In the genomic region with DNA sequence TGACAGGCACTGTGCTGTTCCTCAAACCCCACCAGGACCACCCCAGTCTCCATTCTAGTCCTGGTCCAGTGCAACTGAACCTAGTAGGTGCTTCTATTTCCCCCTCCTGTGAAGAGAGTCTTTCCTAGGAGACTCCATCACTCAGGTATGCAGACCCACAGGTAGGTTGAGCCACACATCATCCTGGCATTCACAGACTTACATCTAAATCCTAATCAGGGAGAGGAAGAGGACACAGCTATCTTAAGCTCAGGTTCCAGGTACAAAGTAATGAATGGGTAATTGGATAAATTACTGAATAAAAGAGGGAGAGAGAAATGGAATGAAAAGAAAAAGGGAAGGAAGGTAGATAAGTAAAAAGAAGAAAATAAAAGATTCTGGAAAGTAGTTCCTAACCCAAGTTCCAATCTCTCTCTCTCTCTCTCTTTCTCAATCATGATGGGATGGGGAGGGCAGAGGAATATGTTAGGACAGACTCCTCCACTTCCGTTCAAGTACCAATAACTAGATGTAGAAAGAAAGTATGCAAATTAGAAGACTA, we compare ENCODE assay signal across 10 cellular contexts.
DNase-seq lines count a peak whose midpoint lies in the region; ATAC-seq and TF ChIP-seq lines count a peak whose summit lies in the region.
"Had no signal": no experiment of that assay in that cellular context is flagged by ENCODE, and none has a peak within 500 bp of the region (broad histone marks: within the 10 kb centered on the region; RNA-seq: fewer than 3 reads in every experiment).

No MANE protein-coding gene starts in this region.

- H3K9me3 ChIP-seq in left lung: no peaks in the 10 kb centered on the region
- H3K9me3 ChIP-seq: ovary had no signal

- peaks cover 26 to 86% of the 10 kb centered on the region in 2 donors for H3K4me1 ChIP-seq in left lung

- H3K36me3 Mint-ChIP-seq in activated CD8-positive, alpha-beta memory T cell treated with anti-CD3 and anti-CD28 coated beads, Interleukin-2, amount 10 ng/mL, durations not matched to agents 7 days and 5 days: peaks cover 4% of the 10 kb centered on the region
- H3K36me3 Mint-ChIP-seq in activated T-helper 2 cell treated with anti-CD3 and anti-CD28 coated beads, Interferon-gamma antibody, Interleukin-2, Interleukin-4, amounts not matched to agents 10 μg/mL and 5 μg/mL and 100 μg/mL, durations not matched to agents 14 hours and 24 hours and 36 hours (ENCODE audit: low read depth): no peaks in the 10 kb centered on the region
- no peaks in the 10 kb centered on the region for H3K36me3 Mint-ChIP-seq in effector memory CD8-positive, alpha-beta T cell (ENCODE audit: insufficient read depth)

- H3K27ac ChIP-seq in left lung (peak overlapping the region; percentile 34 to 95), substantia nigra (ENCODE audit: low read depth, low read length, poor library complexity, severe bottlenecking) (peak overlapping the region; percentile 40)
- H3K27ac ChIP-seq: ovary had no signal

- H3K27me3 Mint-ChIP-seq in activated CD8-positive, alpha-beta memory T cell treated with anti-CD3 and anti-CD28 coated beads, Interleukin-2, amount 10 ng/mL, durations not matched to agents 7 days and 5 days: no peaks in the 10 kb centered on the region
- no peaks in the 10 kb centered on the region for H3K27me3 Mint-ChIP-seq in activated T-helper 2 cell treated with anti-CD3 and anti-CD28 coated beads, Interferon-gamma antibody, Interleukin-2, Interleukin-4, amounts not matched to agents 10 μg/mL and 5 μg/mL and 100 μg/mL, durations not matched to agents 14 hours and 24 hours and 36 hours (ENCODE audit: low read depth)
- H3K27me3 Mint-ChIP-seq in effector memory CD8-positive, alpha-beta T cell: peaks cover 14 to 44% of the 10 kb centered on the region in 2 donors

- intact Hi-C loops in activated T-helper 2 cell treated with anti-CD3 and anti-CD28 coated beads, Interferon-gamma antibody, Interleukin-2, Interleukin-4, amounts not matched to agents 10 μg/mL and 5 μg/mL and 100 μg/mL, durations not matched to agents 14 hours and 24 hours and 36 hours (cut with micrococcal nuclease): loop anchor here (1.0 to 5.0 kb wide), 10 partner anchors 18 to 617 kb away; no protein-coding TSS in a partner anchor
- intact Hi-C loops in left lung (cut with DNase I): no loop called here

- H3K9me3 Mint-ChIP-seq in activated CD8-positive, alpha-beta memory T cell treated with anti-CD3 and anti-CD28 coated beads, Interleukin-2, amount 10 ng/mL, durations not matched to agents 7 days and 5 days (ENCODE audit: low read depth): no peaks in the 10 kb centered on the region
- H3K9me3 Mint-ChIP-seq in activated T-helper 2 cell treated with anti-CD3 and anti-CD28 coated beads, Interferon-gamma antibody, Interleukin-2, Interleukin-4, amounts not matched to agents 10 μg/mL and 5 μg/mL and 100 μg/mL, durations not matched to agents 14 hours and 24 hours and 36 hours: no peaks in the 10 kb centered on the region
- no peaks in the 10 kb centered on the region for H3K9me3 Mint-ChIP-seq in effector memory CD8-positive, alpha-beta T cell

- H3K36me3 ChIP-seq in left lung: no peaks in the 10 kb centered on the region
- H3K36me3 ChIP-seq: ovary had no signal

- no peak overlapping the region for H3K4me3 ChIP-seq in left lung
- H3K4me3 ChIP-seq: ovary had no signal

- H3K4me1 Mint-ChIP-seq in activated CD8-positive, alpha-beta memory T cell treated with anti-CD3 and anti-CD28 coated beads, Interleukin-2, amount 10 ng/mL, durations not matched to agents 7 days and 5 days: peaks cover 52% of the 10 kb centered on the region
- H3K4me1 Mint-ChIP-seq in activated T-helper 2 cell treated with anti-CD3 and anti-CD28 coated beads, Interferon-gamma antibody, Interleukin-2, Interleukin-4, amounts not matched to agents 10 μg/mL and 5 μg/mL and 100 μg/mL, durations not matched to agents 14 hours and 24 hours and 36 hours (ENCODE audit: low read depth): peaks cover 78% of the 10 kb centered on the region
- peaks cover 0 to 8% of the 10 kb centered on the region in 2 donors for H3K4me1 Mint-ChIP-seq in effector memory CD8-positive, alpha-beta T cell (ENCODE audit: low read depth in 2 of 2)

- ATAC-seq in activated CD8-positive, alpha-beta memory T cell treated with anti-CD3 and anti-CD28 coated beads, Interleukin-2, amount 10 ng/mL, durations not matched to agents 7 days and 5 days: no peak
- ATAC-seq in left lung (no peak), GM18498 (IDR thresholded peaks at IDR 0.05; ENCODE audit: unreplicated experiment) (no peak)
- no peak for ATAC-seq in effector memory CD8-positive, alpha-beta T cell (replicated peaks)

- peak overlapping the region; percentile 75 for H3K27ac Mint-ChIP-seq in activated CD8-positive, alpha-beta memory T cell treated with anti-CD3 and anti-CD28 coated beads, Interleukin-2, amount 10 ng/mL, durations not matched to agents 7 days and 5 days
- H3K27ac Mint-ChIP-seq in activated T-helper 2 cell treated with anti-CD3 and anti-CD28 coated beads, Interferon-gamma antibody, Interleukin-2, Interleukin-4, amounts not matched to agents 10 μg/mL and 5 μg/mL and 100 μg/mL, durations not matched to agents 14 hours and 24 hours and 36 hours: peak overlapping the region; percentile 98
- peak overlapping the region in 1 of 2 donors; percentile 60 for H3K27ac Mint-ChIP-seq in effector memory CD8-positive, alpha-beta T cell

- CTCF ChIA-PET in activated CD8-positive, alpha-beta memory T cell treated with anti-CD3 and anti-CD28 coated beads, Interleukin-2, amount 10 ng/mL, durations not matched to agents 7 days and 5 days (lab: Charles Lee): interaction anchor here (0.8 to 2.2 kb wide), 2 partner anchors 38 to 248 kb away, joined by 4 to 8 read pairs; no protein-coding TSS in a partner anchor

- no peak for DNase-seq in activated CD8-positive, alpha-beta memory T cell treated with anti-CD3 and anti-CD28 coated beads, Interleukin-2, amount 10 ng/mL, durations not matched to agents 7 days and 5 days
- DNase-seq in activated CD8-positive, alpha-beta memory T cell treated with anti-CD3 and anti-CD28 coated beads, Interleukin-2, amount 50 U/mL, for 4 hours: no peak
- no peak for DNase-seq in activated T-helper 2 cell treated with anti-CD3 and anti-CD28 coated beads, Interferon-gamma antibody, Interleukin-2, Interleukin-4, amounts not matched to agents 10 μg/mL and 5 μg/mL and 100 μg/mL, durations not matched to agents 14 hours and 24 hours and 36 hours (ENCODE audit: low spot score)
- DNase-seq in left lung: no peak
- no peak for DNase-seq in substantia nigra (lab: John Stamatoyannopoulos, UW)
- no peak for DNase-seq in effector memory CD8-positive, alpha-beta T cell
- DNase-seq in stimulated activated CD4-positive, alpha-beta T cell treated with anti-CD3 and anti-CD28 coated beads, Interleukin-4, amount 100 ng/mL, for 4 hours: no peak
- DNase-seq: NCI-H1048 had no signal

- H3K27me3 ChIP-seq in left lung: no peaks in the 10 kb centered on the region
- H3K27me3 ChIP-seq: ovary had no signal

- peak overlapping the region; percentile 2 for H3K4me3 Mint-ChIP-seq in activated CD8-positive, alpha-beta memory T cell treated with anti-CD3 and anti-CD28 coated beads, Interleukin-2, amount 10 ng/mL, durations not matched to agents 7 days and 5 days
- H3K4me3 Mint-ChIP-seq in activated T-helper 2 cell treated with anti-CD3 and anti-CD28 coated beads, Interferon-gamma antibody, Interleukin-2, Interleukin-4, amounts not matched to agents 10 μg/mL and 5 μg/mL and 100 μg/mL, durations not matched to agents 14 hours and 24 hours and 36 hours (ENCODE audit: low read depth): peak overlapping the region; percentile 65
- H3K4me3 Mint-ChIP-seq in effector memory CD8-positive, alpha-beta T cell: no peak overlapping the region

- no peak for TF ChIP-seq CTCF in left lung (IDR thresholded peaks at IDR 0.05)

Comparison
In these comparisons a context has a peak if more than half of its experiments do, and no peak if none do; other contexts are left out.
1. H3K4me3 Mint-ChIP-seq: peak in activated CD8-positive, alpha-beta memory T cell treated with anti-CD3 and anti-CD28 coated beads, Interleukin-2, amount 10 ng/mL, durations not matched to agents 7 days and 5 days (single experiment) and activated T-helper 2 cell treated with anti-CD3 and anti-CD28 coated beads, Interferon-gamma antibody, Interleukin-2, Interleukin-4, amounts not matched to agents 10 μg/mL and 5 μg/mL and 100 μg/mL, durations not matched to agents 14 hours and 24 hours and 36 hours (single experiment); none in effector memory CD8-positive, alpha-beta T cell (0 of 2).